Comparison of ENCODE assay signal across 17 cellular contexts in genomic region chr3:152047465-152047864, GRCh38.
DNase-seq lines count a peak whose midpoint lies in the region; ATAC-seq and TF ChIP-seq lines count a peak whose summit lies in the region.
"Had no signal": no experiment of that assay in that cellular context is flagged by ENCODE, and none has a peak within 500 bp of the region (broad histone marks: within the 10 kb centered on the region; RNA-seq: fewer than 3 reads in every experiment).

No MANE protein-coding gene starts in this region.

- no peak overlapping the region for H3K4me3 ChIP-seq in gastrocnemius medialis
- H3K4me3 ChIP-seq: pancreas, PC-9 had no signal

- in situ Hi-C loops in gastrocnemius medialis (cut with MboI; ENCODE audit: low sequenced_read_pairs in 4 of 4), result no loop called here

- CTCF ChIA-PET in RWPE1 (lab: Yijun Ruan, JAX), result no interaction called here

- H3K27ac ChIP-seq in RWPE1, result no peak overlapping the region
- H3K27ac ChIP-seq in gastrocnemius medialis, result peak overlapping the region in 3 of 4 donors; percentile 23 to 48 (median 35)
- H3K27ac ChIP-seq: pancreas, PC-9 had no signal

- peak in 1 of 2 donors; percentile 76 for ATAC-seq in gastrocnemius medialis
- ATAC-seq: activated CD8-positive, alpha-beta T cell treated with anti-CD3 and anti-CD28 coated beads, Interleukin-2, amount 10 ng/mL, durations not matched to agents 7 days and 5 days; pancreas had no signal

- no peaks in the 10 kb centered on the region for H3K9me3 ChIP-seq in gastrocnemius medialis
- H3K9me3 ChIP-seq: pancreas had no signal

- DNase-seq in HCEC 1CT (peak; percentile 43), RWPE1 (ENCODE audit: low spot score) (peak; percentile 4), fibroblast of gingiva (ENCODE audit: low read depth) (peak; percentile 79), gastrocnemius medialis (no peak), SKM-1 treated with dmso at 0.1 percent for 144 hours (lab: John Stamatoyannopoulos, UW; ENCODE audit: unreplicated experiment) (no peak), GF-D8 (lab: John Stamatoyannopoulos, UW) (no peak)
- no peak for DNase-seq in stimulated activated CD4-positive, alpha-beta T cell treated with anti-CD3 and anti-CD28 coated beads, Interleukin-2, amount 100 ng/mL, for 48 hours
- no peak for DNase-seq in stimulated activated CD4-positive, alpha-beta T cell treated with anti-CD3 and anti-CD28 coated beads, Interleukin-4, amount 100 ng/mL, for 24 hours
- DNase-seq: activated CD8-positive, alpha-beta T cell treated with anti-CD3 and anti-CD28 coated beads, Interleukin-2, amount 10 ng/mL, durations not matched to agents 7 days and 5 days; anterior cingulate cortex; CD4-positive, alpha-beta T cell; effector CD4-positive, alpha-beta T cell; NCI-H1930; NCI-H510A treated with DMSO at 0.1 percent for 48 hours; pancreas; SW 1271 had no signal

- peaks cover 0 to 3% of the 10 kb centered on the region in 2 donors for H3K4me1 ChIP-seq in gastrocnemius medialis
- H3K4me1 ChIP-seq: pancreas had no signal

- H3K27me3 ChIP-seq in gastrocnemius medialis, result no peaks in the 10 kb centered on the region
- H3K27me3 ChIP-seq: pancreas had no signal

- no peaks in the 10 kb centered on the region for H3K36me3 ChIP-seq in gastrocnemius medialis
- H3K36me3 ChIP-seq: pancreas had no signal

- no peak for TF ChIP-seq POLR2A in gastrocnemius medialis (IDR thresholded peaks at IDR 0.05)

- POLR2A ChIA-PET in RWPE1 (lab: Yijun Ruan, JAX; ENCODE audit: low non-redundant PET), result no interaction called here

- TF ChIP-seq CTCF in RWPE1 (conservative IDR thresholded peaks at IDR 0.05; ENCODE audit: low read depth) (no peak), gastrocnemius medialis (IDR thresholded peaks at IDR 0.05 in 4 of 5, conservative IDR thresholded peaks at IDR 0.05 in 1 of 5) (no peak)

- intact Hi-C loops in gastrocnemius medialis (cut with DNase I; ENCODE audit: low total_unique reads), result no loop called here

Comparison
In these comparisons a context has a peak if more than half of its experiments do, and no peak if none do; other contexts are left out.
1. DNase-seq: peak in HCEC 1CT (single experiment), RWPE1 (single experiment) and fibroblast of gingiva (single experiment); none in gastrocnemius medialis (0 of 2), SKM-1 treated with dmso at 0.1 percent for 144 hours (single experiment), stimulated activated CD4-positive, alpha-beta T cell treated with anti-CD3 and anti-CD28 coated beads, Interleukin-2, amount 100 ng/mL, for 48 hours (0 of 2), GF-D8 (single experiment) and stimulated activated CD4-positive, alpha-beta T cell treated with anti-CD3 and anti-CD28 coated beads, Interleukin-4, amount 100 ng/mL, for 24 hours (single experiment).